8 cellular contexts compared by ENCODE assay signal in the genomic region with DNA sequence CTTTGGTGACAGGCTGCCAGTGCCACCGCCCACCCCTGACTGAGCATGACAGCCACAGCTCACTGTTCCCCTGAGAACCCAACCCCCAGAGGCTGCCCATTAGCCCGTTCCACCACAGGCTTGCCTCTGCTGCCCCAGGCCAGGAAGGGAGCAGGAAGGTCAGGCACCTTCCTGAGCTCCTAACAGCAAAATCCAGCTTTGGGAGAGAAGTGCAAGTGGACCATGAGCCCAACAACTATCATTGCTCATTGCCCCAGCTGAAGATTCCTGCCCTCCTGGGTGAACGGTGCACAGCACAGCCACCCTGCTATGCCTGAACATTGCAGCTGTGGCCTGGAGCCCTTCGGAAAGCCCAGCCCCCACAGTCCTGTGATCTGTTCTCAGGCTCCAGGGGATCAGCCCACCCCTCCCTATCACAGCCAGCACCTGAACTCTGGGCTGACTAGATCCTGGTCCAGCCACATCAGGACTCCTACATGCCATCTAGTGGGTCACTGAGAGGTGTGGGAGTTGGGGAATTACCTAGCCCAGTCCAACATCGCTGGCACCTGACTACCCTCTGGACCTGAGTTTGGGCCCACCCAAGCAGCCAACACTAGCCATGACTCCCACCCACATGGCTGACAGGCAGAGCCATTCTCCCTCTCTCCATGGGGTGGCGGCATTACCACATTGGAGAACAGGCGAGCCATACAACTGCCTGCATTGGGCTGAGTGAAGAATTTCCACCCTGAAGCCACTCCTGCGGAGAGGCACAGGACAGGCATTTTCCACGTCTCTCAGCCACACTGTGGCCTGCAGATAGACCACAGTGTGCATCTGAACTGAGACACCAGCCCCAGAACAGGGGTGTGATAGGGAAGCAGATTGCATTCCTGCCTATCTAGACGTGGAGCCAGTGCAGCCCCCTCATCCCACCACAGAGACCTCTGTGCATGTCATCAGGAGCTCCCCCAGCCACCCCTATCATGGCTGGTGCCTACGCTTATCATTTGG. TPM values are rescaled to one million over a fixed set of nuclear protein-coding genes. Genes with fewer than 3 reads are reported as not detected.
DNase-seq lines count a peak whose midpoint lies in the region; ATAC-seq and TF ChIP-seq lines count a peak whose summit lies in the region.

No MANE protein-coding gene starts in this region.

- intact Hi-C loops in colonic mucosa (cut with DNase I) (no loop called here), left lung (cut with DNase I) (no loop called here)

- H3K36me3 ChIP-seq in colonic mucosa (no peaks in the 10 kb centered on the region), left lung (no peaks in the 10 kb centered on the region)

- H3K9me3 ChIP-seq in colonic mucosa (no peaks in the 10 kb centered on the region), left lung (no peaks in the 10 kb centered on the region)

- H3K4me1 ChIP-seq in colonic mucosa, result no peaks in the 10 kb centered on the region
- no peaks in the 10 kb centered on the region for H3K4me1 ChIP-seq in left lung

- peak; percentile 81 for ATAC-seq in GM21786 (IDR thresholded peaks at IDR 0.05; ENCODE audit: unreplicated experiment)
- peak; percentile 99 for ATAC-seq in left lung
- no peak for ATAC-seq in GM21390 (IDR thresholded peaks at IDR 0.05; ENCODE audit: unreplicated experiment)

- H3K9ac ChIP-seq in colonic mucosa (ENCODE audit: low read depth in 2 of 2, low read length in 2 of 2), result no peak overlapping the region

- DNase-seq in DMS53 (lab: John Stamatoyannopoulos, UW), result peak; percentile 87
- peak; percentile 23 for DNase-seq in NCI-H2029 (lab: John Stamatoyannopoulos, UW)
- peak; percentile 80 for DNase-seq in activated CD4-positive, alpha-beta T cell treated with anti-CD3 and anti-CD28 coated beads for 48 hours
- DNase-seq in colonic mucosa, result peak; percentile 72
- DNase-seq in left lung, result peak; percentile 59 to 74
- DNase-seq in stimulated activated CD4-positive, alpha-beta T cell treated with anti-CD3 and anti-CD28 coated beads, Interleukin-4, amount 100 ng/mL, for 1 hour, result peak; percentile 61

- H3K4me3 ChIP-seq in colonic mucosa, result no peak overlapping the region
- H3K4me3 ChIP-seq in left lung, result no peak overlapping the region

- H3K27ac ChIP-seq in colonic mucosa, result no peak overlapping the region
- H3K27ac ChIP-seq in left lung, result no peak overlapping the region

- H3K27me3 ChIP-seq in colonic mucosa (no peaks in the 10 kb centered on the region), left lung (no peaks in the 10 kb centered on the region)

- TF ChIP-seq CTCF in colonic mucosa (IDR thresholded peaks at IDR 0.05) (peak; percentile 88), left lung (IDR thresholded peaks at IDR 0.05) (peak; percentile 57 to 78)

RNA-seq across cellular contexts. Expression of a gene that starts 58.4 kb away (rescaled TPM):
- total RNA-seq in colonic mucosa, result not detected
- total RNA-seq in left lung, result not detected

Comparison
In these comparisons a context has a peak if more than half of its experiments do, and no peak if none do; other contexts are left out.
1. DNase-seq: peak in every context shown above with its lines; median percentile 87 in DMS53; 80 in activated CD4-positive, alpha-beta T cell treated with anti-CD3 and anti-CD28 coated beads for 48 hours; 72 in colonic mucosa; 66 in left lung; 61 in stimulated activated CD4-positive, alpha-beta T cell treated with anti-CD3 and anti-CD28 coated beads, Interleukin-4, amount 100 ng/mL, for 1 hour; 23 in NCI-H2029.